Comparison of ENCODE assay signal across 9 cellular contexts in genomic region chr11:123194308-123195181, GRCh38. TPM values are rescaled to one million over a fixed set of nuclear protein-coding genes. Genes with fewer than 3 reads are reported as not detected.
DNase-seq lines count a peak whose midpoint lies in the region; ATAC-seq and TF ChIP-seq lines count a peak whose summit lies in the region.
"Had no signal": no experiment of that assay in that cellular context is flagged by ENCODE, and none has a peak within 500 bp of the region (broad histone marks: within the 10 kb centered on the region; RNA-seq: fewer than 3 reads in every experiment).

No MANE protein-coding gene starts in this region.

- peaks cover 6% of the 10 kb centered on the region for H3K4me1 Mint-ChIP-seq in progenitor cell of endocrine pancreas (ENCODE audit: low read depth)

- H3K27ac ChIP-seq in RWPE1 (peak overlapping the region; percentile 82), foreskin keratinocyte (peak overlapping the region; percentile 29)

- DNase-seq in GM13976 (ENCODE audit: low spot score) (peak; percentile 31), RWPE1 (ENCODE audit: low spot score) (peak; percentile 44), foreskin keratinocyte (no peak), progenitor cell of endocrine pancreas (ENCODE audit: low spot score, unreplicated experiment) (peak; percentile 11), NK-92 (lab: John Stamatoyannopoulos, UW; ENCODE audit: unreplicated experiment) (no peak), NCI-H1048 (lab: John Stamatoyannopoulos, UW) (no peak)

- POLR2A ChIA-PET in RWPE1 (lab: Yijun Ruan, JAX; ENCODE audit: low non-redundant PET): no interaction called here

- no peaks in the 10 kb centered on the region for H3K36me3 Mint-ChIP-seq in progenitor cell of endocrine pancreas (ENCODE audit: insufficient read depth)

- H3K27ac Mint-ChIP-seq in progenitor cell of endocrine pancreas: no peak overlapping the region

- H3K27me3 Mint-ChIP-seq in progenitor cell of endocrine pancreas: peaks cover 64% of the 10 kb centered on the region

- peaks cover 17% of the 10 kb centered on the region for H3K27me3 ChIP-seq in foreskin keratinocyte

- H3K4me1 ChIP-seq in foreskin keratinocyte: peaks cover 14% of the 10 kb centered on the region

- in situ Hi-C loops in GM13976 (cut with MboI; ENCODE audit: low sequenced_read_pairs, unreplicated experiment): no loop called here

- no peaks in the 10 kb centered on the region for H3K9me3 Mint-ChIP-seq in progenitor cell of endocrine pancreas (ENCODE audit: low read depth)

- peak; percentile 62 for ATAC-seq in foreskin keratinocyte
- no peak for ATAC-seq in GM21737 (IDR thresholded peaks at IDR 0.05; ENCODE audit: unreplicated experiment)
- ATAC-seq in GM18519 (IDR thresholded peaks at IDR 0.05; ENCODE audit: low FRiP score, unreplicated experiment): no peak
- ATAC-seq: K562 had no signal

- CTCF ChIA-PET in RWPE1 (lab: Yijun Ruan, JAX): interaction anchor here (0.7 kb wide), 1 partner anchor 222 kb away, joined by 3 read pairs; no protein-coding TSS in a partner anchor

- peak overlapping the region; percentile 59 for H3K4me3 Mint-ChIP-seq in progenitor cell of endocrine pancreas (ENCODE audit: low read depth)

- no peak for TF ChIP-seq CTCF in GM13976 (IDR thresholded peaks at IDR 0.05; ENCODE audit: borderline replicate concordance, control extremely low read depth, extremely low read depth, insufficient read depth, missing control alignments)
- TF ChIP-seq CTCF in RWPE1 (conservative IDR thresholded peaks at IDR 0.05; ENCODE audit: low read depth): no peak
- TF ChIP-seq CTCF in foreskin keratinocyte (conservative IDR thresholded peaks at IDR 0.05): no peak
- no peak for TF ChIP-seq CTCF in progenitor cell of endocrine pancreas (IDR thresholded peaks at IDR 0.05; ENCODE audit: unreplicated experiment)

RNA-seq across cellular contexts. Expression of gene CLMP, which starts 0.5 kb away (rescaled TPM):
- 3.6 and 6.7 TPM in 2 replicates for total RNA-seq in foreskin keratinocyte
- polyA plus RNA-seq in foreskin keratinocyte: 1.1 and 1.9 TPM in 2 replicates
- 2.3 and 4.0 TPM in 2 replicates for total RNA-seq in progenitor cell of endocrine pancreas

Comparison
In these comparisons a context has a peak if more than half of its experiments do, and no peak if none do; other contexts are left out.
1. DNase-seq: peak in GM13976 (single experiment), RWPE1 (single experiment) and progenitor cell of endocrine pancreas (single experiment); none in foreskin keratinocyte (0 of 2), NK-92 (single experiment) and NCI-H1048 (single experiment).